In the genomic region with DNA sequence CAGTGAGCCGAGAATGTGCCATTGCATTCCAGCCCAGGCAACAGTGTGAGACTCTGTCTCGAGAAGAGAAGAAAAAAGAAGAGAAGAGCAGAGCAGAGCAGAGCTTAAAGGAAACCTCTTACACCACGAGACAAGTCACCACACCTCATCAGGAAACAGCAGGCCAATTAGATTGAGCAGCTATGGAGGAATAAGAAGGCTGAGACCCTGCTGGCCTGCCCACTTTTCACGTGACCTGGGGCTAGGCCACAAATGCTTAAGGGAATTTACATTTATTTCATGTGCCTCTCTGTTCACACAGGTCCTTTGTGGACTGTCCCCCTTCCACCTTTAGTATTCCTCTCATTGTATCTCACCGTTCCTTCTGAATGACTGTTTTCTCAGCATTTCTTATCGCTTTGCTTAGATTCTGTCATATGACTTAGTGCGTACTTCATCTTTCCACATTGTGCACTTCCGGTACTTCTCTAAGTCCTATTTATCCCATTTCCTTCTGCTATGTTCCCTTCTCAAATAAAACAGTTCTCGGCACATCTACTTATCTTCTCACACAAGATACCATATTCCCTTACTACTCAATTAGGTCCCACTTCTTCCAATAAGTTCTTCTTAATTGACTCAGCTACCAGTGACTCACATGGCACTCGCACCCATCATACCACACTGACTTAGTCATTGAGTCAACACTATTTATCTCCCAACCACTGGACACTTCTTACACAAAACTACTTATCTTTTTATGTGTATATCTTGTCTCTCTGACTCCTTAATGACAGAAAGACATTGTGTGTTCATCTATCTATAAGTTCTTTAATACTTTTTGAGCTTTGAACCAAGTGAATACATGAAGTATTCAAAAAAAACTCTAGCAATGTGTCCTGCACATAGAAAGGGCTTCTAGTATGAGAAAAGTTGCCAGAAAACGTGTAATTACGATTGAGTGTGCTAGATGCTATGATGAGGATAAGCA, we compare ENCODE assay signal across 10 cellular contexts. TPM values are rescaled to one million over a fixed set of nuclear protein-coding genes. Genes with fewer than 3 reads are reported as not detected.
DNase-seq lines count a peak whose midpoint lies in the region; ATAC-seq and TF ChIP-seq lines count a peak whose summit lies in the region.
"Had no signal": no experiment of that assay in that cellular context is flagged by ENCODE, and none has a peak within 500 bp of the region (broad histone marks: within the 10 kb centered on the region; RNA-seq: fewer than 3 reads in every experiment).

No MANE protein-coding gene starts in this region.

- no peak for TF ChIP-seq CTCF in adrenal gland (IDR thresholded peaks at IDR 0.05)
- TF ChIP-seq CTCF in lung (IDR thresholded peaks at IDR 0.05; ENCODE audit: control extremely low read depth, extremely low read depth): no peak
- no peak for TF ChIP-seq CTCF in BE2C (IDR thresholded peaks at IDR 0.05; ENCODE audit: low read depth, low read length)

- DNase-seq in AG20443 (ENCODE audit: low spot score) (peak; percentile 54), LHCN-M2 (ENCODE audit: low read depth) (peak; percentile 90), adrenal gland (peak in 6 of 7 donors; percentile 43 to 68 (median 53)), lung (ENCODE audit: low spot score) (no peak), BE2C (no peak)

- H3K27me3 ChIP-seq in adrenal gland (no peaks in the 10 kb centered on the region), lung (ENCODE audit: control insufficient read depth, insufficient read depth) (no peaks in the 10 kb centered on the region), BE2C (no peaks in the 10 kb centered on the region)
- H3K27me3 ChIP-seq: neutrophil had no signal

- TF ChIP-seq POLR2A in adrenal gland (IDR thresholded peaks at IDR 0.05): no peak

- peak overlapping the region in 2 of 5 donors; percentile 19 to 52 for H3K27ac ChIP-seq in adrenal gland
- peak overlapping the region in 1 of 2 donors; percentile 45 for H3K27ac ChIP-seq in lung (ENCODE audit: low read depth in 1 of 2, low read length in 1 of 2)
- H3K27ac ChIP-seq: KMS-11, neutrophil had no signal

- H3K9me3 ChIP-seq in adrenal gland (replicated peaks in 1 of 3): no peaks in the 10 kb centered on the region
- H3K9me3 ChIP-seq in lung (ENCODE audit: control insufficient read depth in 2 of 2, insufficient read depth in 1 of 2, low read length in 1 of 2): no peaks in the 10 kb centered on the region
- no peaks in the 10 kb centered on the region for H3K9me3 ChIP-seq in BE2C
- H3K9me3 ChIP-seq: neutrophil had no signal

- H3K4me3 ChIP-seq in adrenal gland (no peak overlapping the region), lung (no peak overlapping the region), BE2C (ENCODE audit: low read depth, low read length) (no peak overlapping the region)

- H3K36me3 ChIP-seq in adrenal gland (replicated peaks in 1 of 2) (no peaks in the 10 kb centered on the region), lung (ENCODE audit: control insufficient read depth in 2 of 2, insufficient read depth in 2 of 2, low read length in 2 of 2) (peaks cover 0 to 1% of the 10 kb centered on the region in 2 donors), BE2C (no peaks in the 10 kb centered on the region)

- H3K4me1 ChIP-seq in adrenal gland (replicated peaks in 1 of 2) (peaks cover 0 to 7% of the 10 kb centered on the region in 2 donors), lung (ENCODE audit: control insufficient read depth in 2 of 2, insufficient read depth in 2 of 2, low read length in 2 of 2) (no peaks in the 10 kb centered on the region), BE2C (no peaks in the 10 kb centered on the region)

- ATAC-seq in lung (ENCODE audit: insufficient read depth, low FRiP score) (peak; percentile 27), GM21360 (IDR thresholded peaks at IDR 0.05; ENCODE audit: unreplicated experiment) (no peak), HG02884 (IDR thresholded peaks at IDR 0.05; ENCODE audit: unreplicated experiment) (no peak), HG02852 (IDR thresholded peaks at IDR 0.05; ENCODE audit: unreplicated experiment) (no peak)

- intact Hi-C loops in adrenal gland (cut with DNase I): no loop called here

- 66 to 80% (median 70%) methylated on average over 12 of the region's 12 CpGs for WGBS in adrenal gland, 4 donors
- WGBS in lung, 2 donors: 73 to 87% methylated on average over 11 to 12 of the region's 12 CpGs

RNA-seq across cellular contexts. Expression of gene CUL4B, which starts 11.0 kb away (rescaled TPM):
- total RNA-seq in LHCN-M2 (2014; rRNA removed) (50.5 and 55.9 TPM in 2 replicates), adrenal gland (10 to 100 TPM; 29.0 to 55.3 (median 43.7) TPM), lung (10 to 100 TPM; 32.2 to 61.2 TPM)
- 24.1 TPM for polyA plus RNA-seq in LHCN-M2 (2012)
- polyA plus RNA-seq in adrenal gland (10 to 100 TPM; 24.7 to 47.0 (median 26.9) TPM), lung (10 to 100 TPM; 15.2 to 16.4 TPM)
- 8.9 TPM for polyA plus RNA-seq in BE2C (2012; ENCODE audit: insufficient read depth, insufficient read length, low read depth)

RNA-seq across cellular contexts. Expression of gene MCTS1, which starts 54.1 kb away (rescaled TPM):
- total RNA-seq in LHCN-M2 (2014; rRNA removed) (58.8 and 59.4 TPM in 2 replicates), adrenal gland (10 to 100 TPM in 7 of 8 donors, 1 to 10 TPM in 1; 8.2 to 45.6 (median 32.3) TPM), lung (10 to 100 TPM; 22.6 to 35.4 TPM)
- polyA plus RNA-seq in LHCN-M2 (2012): 84.5 TPM
- polyA plus RNA-seq in adrenal gland (10 to 100 TPM; 32.6 to 78.2 (median 38.5) TPM), lung (10 to 100 TPM; 42.2 to 43.2 TPM)
- 56.6 TPM for polyA plus RNA-seq in BE2C (2012; ENCODE audit: insufficient read depth, insufficient read length, low read depth)

Comparison
In these comparisons a context has a peak if more than half of its experiments do, and no peak if none do; other contexts are left out.
1. DNase-seq: peak in AG20443 (single experiment), LHCN-M2 (single experiment) and adrenal gland (6 of 7); none in lung (single experiment) and BE2C (single experiment).